In the genomic region with DNA sequence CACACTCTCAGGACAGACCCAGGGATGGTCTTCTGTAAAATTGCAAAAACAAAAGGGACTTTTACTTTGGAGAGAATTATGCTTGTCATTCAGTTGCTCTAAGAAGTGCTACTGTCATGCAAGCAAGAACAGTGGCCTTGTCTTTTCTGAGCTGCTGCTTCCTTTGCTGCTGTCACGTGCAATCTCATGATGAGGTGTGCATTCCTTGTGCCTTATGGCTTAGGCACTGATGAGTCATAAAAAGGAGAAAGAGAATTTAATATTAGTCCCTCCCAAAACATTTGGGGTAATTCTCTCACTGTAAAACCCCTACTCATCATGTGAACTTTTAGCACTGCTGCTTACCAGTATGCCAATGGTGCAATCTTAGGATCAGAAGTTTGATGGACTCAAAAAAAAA, we compare ENCODE assay signal across 26 cellular contexts.
"Had no signal": no experiment of that assay in that cellular context is flagged by ENCODE, and none has a peak within 500 bp of the region (broad histone marks: within the 10 kb centered on the region; RNA-seq: fewer than 3 reads in every experiment).

No MANE protein-coding gene starts in this region.

- H3K36me3 ChIP-seq: colonic mucosa, gastrocnemius medialis, sigmoid colon, stomach, suprapubic skin, tibial nerve had no signal

- H3K4me1 ChIP-seq: colonic mucosa, gastrocnemius medialis, sigmoid colon, stomach, suprapubic skin, tibial nerve had no signal

- DNase-seq: activated B cell treated with CpG ODN at 0.5 μM for 24 hours; activated CD4-positive, alpha-beta memory T cell treated with anti-CD3 and anti-CD28 coated beads for 36 hours; activated CD4-positive, alpha-beta T cell treated with anti-CD3 and anti-CD28 coated beads for 4 hours; activated effector memory CD4-positive, alpha-beta T cell treated with Interleukin-2 at 50 U/mL for 16 hours; activated naive CD4-positive, alpha-beta T cell treated with anti-CD3 and anti-CD28 coated beads for 36 hours; activated naive CD8-positive, alpha-beta T cell treated with anti-CD3 and anti-CD28 coated beads, Interleukin-2, amount 10 ng/mL, durations not matched to agents 7 days and 5 days; activated T-cell treated with anti-CD3 and anti-CD28 coated beads, Interleukin-2, amount 50 U/mL, for 48 hours; amniotic stem cell; colonic mucosa; dorsolateral prefrontal cortex; effector memory CD8-positive, alpha-beta T cell; gastrocnemius medialis; hippocampal formation; left ventricle myocardium superior; mammary epithelial cell; retina; sigmoid colon; stimulated activated CD4-positive, alpha-beta T cell treated with anti-CD3 and anti-CD28 coated beads, Interleukin-15, amount 100 ng/mL, for 24 hours; stomach had no signal

- H3K9me3 ChIP-seq: colonic mucosa, gastrocnemius medialis had no signal

- H3K4me2 ChIP-seq: smooth muscle cell had no signal

- ATAC-seq: effector memory CD8-positive, alpha-beta T cell; esophagus mucosa; gastrocnemius medialis; left ventricle myocardium superior; natural killer cell treated with Interleukin-12 subunit alpha and Interleukin-12 subunit beta and Interleukin-15 and Interleukin-18, amount 100 ng/mL, for 72 hours; stimulated activated memory B cell treated with anti-CD40 and anti-IgM and Interleukin-4, amounts not matched to agents 10 μg/mL and 1 μg/mL and 100 μg/mL, for 72 hours had no signal

- H3K4me3 ChIP-seq: colonic mucosa, dorsolateral prefrontal cortex, gastrocnemius medialis, sigmoid colon, smooth muscle cell, stomach, suprapubic skin, tibial nerve had no signal

- H3K27me3 ChIP-seq: colonic mucosa, gastrocnemius medialis, stomach, suprapubic skin, tibial nerve had no signal

- H3K27ac ChIP-seq: colonic mucosa, dorsolateral prefrontal cortex, gastrocnemius medialis, sigmoid colon, stomach, suprapubic skin, tibial nerve had no signal

- FAIRE-seq: endothelial cell of umbilical vein had no signal
